In the genomic region with DNA sequence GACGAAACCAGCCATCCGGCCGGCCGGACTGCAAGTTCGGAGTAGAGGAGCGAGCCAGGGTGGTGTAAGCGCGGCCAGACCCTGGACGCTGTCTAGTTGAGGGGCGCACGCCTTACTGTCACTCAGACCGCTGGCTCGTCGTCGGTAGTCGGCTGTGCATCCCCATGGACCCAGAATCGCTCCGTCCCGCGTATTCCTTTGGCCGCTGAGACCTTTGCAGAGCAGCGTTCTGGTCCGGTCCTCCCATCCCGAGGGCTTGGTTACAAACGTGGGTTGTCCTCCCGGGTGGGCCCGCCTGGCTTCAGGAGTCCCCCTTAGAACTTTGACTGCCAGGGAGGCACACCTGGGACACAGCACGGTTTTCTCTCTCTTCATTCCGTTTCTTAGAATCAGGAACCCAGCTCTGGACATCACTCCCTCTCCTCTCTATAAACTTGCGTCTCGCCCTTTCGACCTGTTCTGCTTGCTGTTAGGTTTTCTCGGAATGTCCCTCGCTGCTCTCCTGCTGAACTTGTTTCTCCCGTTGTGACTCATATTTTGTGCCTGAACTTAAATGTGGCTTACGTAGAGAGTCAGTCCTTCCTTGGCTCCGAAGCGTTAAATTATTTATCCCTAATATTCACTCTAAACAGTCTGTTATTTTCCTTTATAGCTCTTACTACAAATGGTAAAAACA, we compare ENCODE assay signal across 8 cellular contexts. TPM values are rescaled to one million over a fixed set of nuclear protein-coding genes. Genes with fewer than 3 reads are reported as not detected.
A peak's percentile ranks its signal among the peaks of the same experiment; 100 is the strongest.
DNase-seq lines count a peak whose midpoint lies in the region; ATAC-seq and TF ChIP-seq lines count a peak whose summit lies in the region.

No MANE protein-coding gene starts in this region.

- peaks cover 22% of the 10 kb centered on the region for H3K4me1 ChIP-seq in ACC112 (ENCODE audit: control insufficient read depth, insufficient read depth, low read length, unreplicated experiment)
- H3K4me1 ChIP-seq in Peyer's patch: peaks cover 0 to 22% (median 2%) of the 10 kb centered on the region in 4 donors
- H3K4me1 ChIP-seq in colonic mucosa: no peaks in the 10 kb centered on the region
- H3K4me1 ChIP-seq in lung (ENCODE audit: control insufficient read depth in 2 of 2, insufficient read depth in 2 of 2, low read length in 2 of 2): peaks cover 4 to 6% of the 10 kb centered on the region in 2 donors
- H3K4me1 ChIP-seq in upper lobe of left lung: peaks cover 12 to 24% (median 20%) of the 10 kb centered on the region in 4 donors

- TF ChIP-seq CTCF in Peyer's patch (IDR thresholded peaks at IDR 0.05): no peak
- no peak for TF ChIP-seq CTCF in colonic mucosa (IDR thresholded peaks at IDR 0.05)
- TF ChIP-seq CTCF in lung (IDR thresholded peaks at IDR 0.05; ENCODE audit: control extremely low read depth, extremely low read depth): no peak
- peak in 1 of 6 experiments; percentile 1 for TF ChIP-seq CTCF in upper lobe of left lung (IDR thresholded peaks at IDR 0.05)

- no peaks in the 10 kb centered on the region for H3K9me3 ChIP-seq in Peyer's patch
- no peaks in the 10 kb centered on the region for H3K9me3 ChIP-seq in colonic mucosa
- no peaks in the 10 kb centered on the region for H3K9me3 ChIP-seq in lung (ENCODE audit: control insufficient read depth in 2 of 2, insufficient read depth in 1 of 2, low read length in 1 of 2)
- H3K9me3 ChIP-seq in upper lobe of left lung: no peaks in the 10 kb centered on the region

- H2AFZ ChIP-seq in ACC112 (ENCODE audit: low read length, unreplicated experiment): peak overlapping the region; percentile 76

- no peak for TF ChIP-seq EP300 in upper lobe of left lung (IDR thresholded peaks at IDR 0.05)

- H3K36me3 ChIP-seq in ACC112 (ENCODE audit: insufficient read depth, low read length) (peaks cover 11% of the 10 kb centered on the region), Peyer's patch (peaks cover 0 to 20% (median 0%) of the 10 kb centered on the region in 3 donors), colonic mucosa (peaks cover 6% of the 10 kb centered on the region), lung (ENCODE audit: control insufficient read depth in 2 of 2, insufficient read depth in 2 of 2, low read length in 2 of 2) (peaks cover 11 to 19% of the 10 kb centered on the region in 2 donors), upper lobe of left lung (peaks cover 0 to 16% (median 8%) of the 10 kb centered on the region in 4 donors)

- peak overlapping the region; percentile 86 to 93 for H3K9ac ChIP-seq in colonic mucosa (ENCODE audit: low read depth in 2 of 2, low read length in 2 of 2)

- TF ChIP-seq POLR2A in GM18505 (IDR thresholded peaks at IDR 0.05; ENCODE audit: borderline replicate concordance, extremely low read depth, insufficient read depth, insufficient read length) (no peak), Peyer's patch (IDR thresholded peaks at IDR 0.05) (peak in 1 of 2 donors; percentile 11), upper lobe of left lung (IDR thresholded peaks at IDR 0.05) (no peak)

- ATAC-seq in GM18505 (IDR thresholded peaks at IDR 0.05; ENCODE audit: unreplicated experiment) (peak; percentile 42), HG02884 (IDR thresholded peaks at IDR 0.05; ENCODE audit: unreplicated experiment) (peak; percentile 27), lung (ENCODE audit: insufficient read depth, low FRiP score) (peak; percentile 7), upper lobe of left lung (ENCODE audit: low FRiP score in 2 of 2) (peak; percentile 44 to 47)

- intact Hi-C loops in colonic mucosa (cut with DNase I): no loop called here

- peak in 2 of 3 donors; percentile 21 to 55 for DNase-seq in Peyer's patch
- peak; percentile 53 for DNase-seq in colonic mucosa
- no peak for DNase-seq in lung (ENCODE audit: low spot score)
- peak in 1 of 2 donors; percentile 36 for DNase-seq in upper lobe of left lung
- no peak for DNase-seq in NCI-H2029 treated with DMSO at 0.1 percent for 48 hours (lab: John Stamatoyannopoulos, UW)

- 0 out of 2 replicates have a peak overlapping the region, but pooled peaks have one; percentile 11 for H3K27ac ChIP-seq in ACC112 (ENCODE audit: low read depth, low read length)
- H3K27ac ChIP-seq in Peyer's patch: peak overlapping the region; percentile 73 to 90 (median 75)
- H3K27ac ChIP-seq in colonic mucosa: peak overlapping the region; percentile 68
- H3K27ac ChIP-seq in lung (ENCODE audit: low read depth in 1 of 2, low read length in 1 of 2): peak overlapping the region; percentile 83 to 85
- H3K27ac ChIP-seq in upper lobe of left lung: peak overlapping the region; percentile 70 to 94 (median 78)

- peaks cover 24% of the 10 kb centered on the region for H3K79me2 ChIP-seq in ACC112 (ENCODE audit: control insufficient read depth, insufficient read depth, low read length, unreplicated experiment)

- WGBS in lung, 2 donors: 5 to 6% methylated on average over 38 of the region's 38 CpGs
- WGBS in upper lobe of left lung, 2 donors: 4 to 12% methylated on average over 18 to 38 of the region's 38 CpGs

- H3K4me3 ChIP-seq in ACC112 (ENCODE audit: low read depth, low read length) (peak overlapping the region; percentile 90), Peyer's patch (peak overlapping the region; percentile 69 to 86 (median 79)), colonic mucosa (peak overlapping the region; percentile 99), lung (peak overlapping the region; percentile 98), upper lobe of left lung (peak overlapping the region; percentile 72 to 89 (median 82))

- H3K27me3 ChIP-seq in ACC112 (ENCODE audit: insufficient read depth, low read length): no peaks in the 10 kb centered on the region
- no peaks in the 10 kb centered on the region for H3K27me3 ChIP-seq in Peyer's patch
- no peaks in the 10 kb centered on the region for H3K27me3 ChIP-seq in colonic mucosa
- no peaks in the 10 kb centered on the region for H3K27me3 ChIP-seq in lung (ENCODE audit: control insufficient read depth, insufficient read depth)
- H3K27me3 ChIP-seq in upper lobe of left lung: no peaks in the 10 kb centered on the region

RNA-seq across cellular contexts. Expression of gene PGM2, which starts 0.7 kb away (rescaled TPM):
- total RNA-seq in Peyer's patch (10 to 100 TPM; 11.3 to 27.2 (median 16.5) TPM), colonic mucosa (10 to 100 TPM; 32.6 to 37.2 TPM), lung (10 to 100 TPM; 22.5 to 28.9 TPM), upper lobe of left lung (10 to 100 TPM; 11.1 to 30.6 (median 14.1) TPM)
- 10 to 100 TPM in 1 of 2 donors, 1 to 10 TPM in 1; 4.8 to 14.3 TPM for polyA plus RNA-seq in lung

Comparison
In these comparisons a context has a peak if more than half of its experiments do, and no peak if none do; other contexts are left out.
1. H3K27ac ChIP-seq: peak in every context shown above with its lines; median percentile 84 in lung; 78 in upper lobe of left lung; 75 in Peyer's patch; 68 in colonic mucosa; 11 in ACC112.
2. DNase-seq: peak in Peyer's patch (2 of 3) and colonic mucosa (single experiment); none in lung (single experiment) and NCI-H2029 treated with DMSO at 0.1 percent for 48 hours (single experiment).
3. Peak in every context shown above with its lines, with median percentiles within 50 percentile points of each other: H3K4me3 ChIP-seq and ATAC-seq.